In genomic region chr10:5903563-5903962, GRCh38 we compare ENCODE assay signal across 18 cellular contexts. TPM values are rescaled to one million over a fixed set of nuclear protein-coding genes. Genes with fewer than 3 reads are reported as not detected.
A peak's percentile ranks its signal among the peaks of the same experiment; 100 is the strongest.
DNase-seq lines count a peak whose midpoint lies in the region; ATAC-seq and TF ChIP-seq lines count a peak whose summit lies in the region.
"Had no signal": no experiment of that assay in that cellular context is flagged by ENCODE, and none has a peak within 500 bp of the region (broad histone marks: within the 10 kb centered on the region; RNA-seq: fewer than 3 reads in every experiment).

No MANE protein-coding gene starts in this region.

- H3K9me3 ChIP-seq in right atrium auricular region = no peaks in the 10 kb centered on the region
- peaks cover 0 to under 1% (median 0%) of the 10 kb centered on the region in 4 donors for H3K9me3 ChIP-seq in stomach
- peaks cover 0 to under 1% (median 0%) of the 10 kb centered on the region in 4 donors for H3K9me3 ChIP-seq in tibial nerve
- H3K9me3 ChIP-seq: MG63, SJCRH30 had no signal

- H3K27ac ChIP-seq in right atrium auricular region = peak overlapping the region; percentile 24 to 60
- H3K27ac ChIP-seq in stomach = no peak overlapping the region
- H3K27ac ChIP-seq in tibial nerve = no peak overlapping the region
- H3K27ac ChIP-seq: SJCRH30 had no signal

- no peaks in the 10 kb centered on the region for H3K27me3 ChIP-seq in right atrium auricular region
- no peaks in the 10 kb centered on the region for H3K27me3 ChIP-seq in stomach
- no peaks in the 10 kb centered on the region for H3K27me3 ChIP-seq in tibial nerve
- H3K27me3 ChIP-seq: MG63, SJCRH30 had no signal

- H3K4me3 ChIP-seq in right atrium auricular region (no peak overlapping the region), stomach (no peak overlapping the region), tibial nerve (no peak overlapping the region)
- H3K4me3 ChIP-seq: MG63, SJCRH30 had no signal

- 94 to 98% (median 96%) methylated on average over 6 of the region's 6 CpGs for WGBS in stomach, 5 donors
- WGBS in tibial nerve, 2 donors = 94 to 98% methylated on average over 6 of the region's 6 CpGs

- no peak for DNase-seq in activated T-cell treated with anti-CD3 and anti-CD28 coated beads, Interleukin-2, amount 50 U/mL, for 72 hours
- DNase-seq in activated T-cell treated with anti-CD3 and anti-CD28 coated beads, Interleukin-2, amount 50 U/mL, for 48 hours = no peak
- DNase-seq in right atrium auricular region (ENCODE audit: low spot score) (no peak), cardiac septum (ENCODE audit: low spot score) (no peak), stomach (peak; percentile 7), tibial nerve (ENCODE audit: low spot score in 2 of 2) (no peak)
- DNase-seq: AML-193; MG63; NCI-H1048; NCI-H1417 treated with DMSO at 0.1 percent for 48 hours; NCI-H187; NCI-H2107; NCI-H69; NK-92 treated with Interleukin-12 subunit alpha and Interleukin-12 subunit beta, amount 100 ng/mL, for 24 hours; SJCRH30 had no signal

- H3K27ac Mint-ChIP-seq in activated T-cell treated with anti-CD3 and anti-CD28 coated beads, Interleukin-2, amount 50 U/mL, for 72 hours = peak overlapping the region; percentile 53
- H3K27ac Mint-ChIP-seq in activated T-helper 17 cell treated with anti-CD3 and anti-CD28 coated beads, Interleukin-2, amount 50 U/mL, for 72 hours = peak overlapping the region; percentile 70

- TF ChIP-seq POLR2A in stomach (IDR thresholded peaks at IDR 0.05) (no peak), tibial nerve (IDR thresholded peaks at IDR 0.05) (no peak)

- intact Hi-C loops in cardiac septum (cut with DNase I) (no loop called here), stomach (cut with DNase I; ENCODE audit: low total_unique reads) (no loop called here)

- H3K27me3 Mint-ChIP-seq in activated T-cell treated with anti-CD3 and anti-CD28 coated beads, Interleukin-2, amount 50 U/mL, for 72 hours (ENCODE audit: low read depth) = no peaks in the 10 kb centered on the region
- H3K27me3 Mint-ChIP-seq in activated T-helper 17 cell treated with anti-CD3 and anti-CD28 coated beads, Interleukin-2, amount 50 U/mL, for 72 hours = no peaks in the 10 kb centered on the region

- peaks cover 31% of the 10 kb centered on the region for H3K4me1 Mint-ChIP-seq in activated T-cell treated with anti-CD3 and anti-CD28 coated beads, Interleukin-2, amount 50 U/mL, for 72 hours (ENCODE audit: low read depth)
- peaks cover 11% of the 10 kb centered on the region for H3K4me1 Mint-ChIP-seq in activated T-helper 17 cell treated with anti-CD3 and anti-CD28 coated beads, Interleukin-2, amount 50 U/mL, for 72 hours

- H3K4me1 ChIP-seq in right atrium auricular region (peaks cover 0 to 48% of the 10 kb centered on the region in 2 donors), stomach (peaks cover 0 to 18% (median 4%) of the 10 kb centered on the region in 4 donors), tibial nerve (peaks cover 0 to 4% (median 0%) of the 10 kb centered on the region in 4 donors)
- H3K4me1 ChIP-seq: SJCRH30 had no signal

- TF ChIP-seq CTCF in right atrium auricular region (IDR thresholded peaks at IDR 0.05) = no peak
- no peak for TF ChIP-seq CTCF in stomach (IDR thresholded peaks at IDR 0.05)
- TF ChIP-seq CTCF in tibial nerve (IDR thresholded peaks at IDR 0.05) = no peak

- H3K36me3 ChIP-seq in right atrium auricular region (peaks cover 9% of the 10 kb centered on the region), stomach (peaks cover under 1 to 40% (median 35%) of the 10 kb centered on the region in 4 donors), tibial nerve (peaks cover 0 to 47% (median 0%) of the 10 kb centered on the region in 3 donors)
- H3K36me3 ChIP-seq: SJCRH30 had no signal

- peaks cover 0 to 3% of the 10 kb centered on the region in 2 donors for H3K9me3 Mint-ChIP-seq in activated T-cell treated with anti-CD3 and anti-CD28 coated beads, Interleukin-2, amount 50 U/mL, for 72 hours
- no peaks in the 10 kb centered on the region for H3K9me3 Mint-ChIP-seq in activated T-helper 17 cell treated with anti-CD3 and anti-CD28 coated beads, Interleukin-2, amount 50 U/mL, for 72 hours

- peaks cover 10 to 19% of the 10 kb centered on the region in 2 donors for H3K36me3 Mint-ChIP-seq in activated T-cell treated with anti-CD3 and anti-CD28 coated beads, Interleukin-2, amount 50 U/mL, for 72 hours (ENCODE audit: insufficient read depth in 2 of 2)
- peaks cover 58% of the 10 kb centered on the region for H3K36me3 Mint-ChIP-seq in activated T-helper 17 cell treated with anti-CD3 and anti-CD28 coated beads, Interleukin-2, amount 50 U/mL, for 72 hours (ENCODE audit: low read depth)

- no peak for TF ChIP-seq EP300 in stomach (IDR thresholded peaks at IDR 0.05)
- TF ChIP-seq EP300 in tibial nerve (IDR thresholded peaks at IDR 0.05) = no peak

- no peak for ATAC-seq in activated T-cell treated with anti-CD3 and anti-CD28 coated beads, Interleukin-2, amount 50 U/mL, for 72 hours (replicated peaks in 1 of 2)
- no peak for ATAC-seq in activated T-helper 17 cell treated with anti-CD3 and anti-CD28 coated beads, Interleukin-2, amount 50 U/mL, for 72 hours (replicated peaks)
- ATAC-seq in HG02610 (IDR thresholded peaks at IDR 0.05; ENCODE audit: unreplicated experiment) = no peak
- ATAC-seq: Panc1 had no signal

- no peak overlapping the region for H3K4me3 Mint-ChIP-seq in activated T-cell treated with anti-CD3 and anti-CD28 coated beads, Interleukin-2, amount 50 U/mL, for 72 hours
- no peak overlapping the region for H3K4me3 Mint-ChIP-seq in activated T-helper 17 cell treated with anti-CD3 and anti-CD28 coated beads, Interleukin-2, amount 50 U/mL, for 72 hours

RNA-seq across cellular contexts. Expression of gene FBH1, which starts 13.5 kb away (rescaled TPM):
- 10 to 100 TPM; 51.0 to 53.6 TPM for total RNA-seq in activated T-cell treated with anti-CD3 and anti-CD28 coated beads, Interleukin-2, amount 50 U/mL, for 72 hours
- total RNA-seq in right atrium auricular region = 10 to 100 TPM; 68.7 to 93.4 TPM
- 73.8 TPM for total RNA-seq in cardiac septum
- total RNA-seq in activated T-helper 17 cell treated with anti-CD3 and anti-CD28 coated beads, Interleukin-2, amount 50 U/mL, for 72 hours = 10 to 100 TPM; 55.9 to 62.0 TPM
- total RNA-seq in stomach = 100 to 1,000 TPM in 3 of 5 donors, 10 to 100 TPM in 2; 42.6 to 192 (median 110) TPM
- polyA plus RNA-seq in stomach = 10 to 100 TPM; 38.4 to 51.4 (median 40.3) TPM
- total RNA-seq in tibial nerve = 100 to 1,000 TPM in 2 of 4 donors, 10 to 100 TPM in 2; 64.0 to 109 (median 96.6) TPM

RNA-seq across cellular contexts. Expression of gene ANKRD16, which starts 13.9 kb away (rescaled TPM):
- total RNA-seq in activated T-cell treated with anti-CD3 and anti-CD28 coated beads, Interleukin-2, amount 50 U/mL, for 72 hours = 1 to 10 TPM; 3.9 to 5.8 TPM
- total RNA-seq in right atrium auricular region = 1 to 10 TPM; 1.9 to 3.5 TPM
- total RNA-seq in cardiac septum = 3.9 TPM
- total RNA-seq in activated T-helper 17 cell treated with anti-CD3 and anti-CD28 coated beads, Interleukin-2, amount 50 U/mL, for 72 hours = 1 to 10 TPM; 4.6 to 6.8 TPM
- total RNA-seq in stomach = 100 to 1,000 TPM in 2 of 5 donors, 1 to 10 TPM in 3; 2.2 to 233 (median 8.4) TPM
- 1 to 10 TPM; 5.1 to 8.7 (median 7.0) TPM for polyA plus RNA-seq in stomach
- 10 to 100 TPM; 20.5 to 24.0 (median 21.2) TPM for total RNA-seq in tibial nerve

Comparison
In these comparisons a context has a peak if more than half of its experiments do, and no peak if none do; other contexts are left out.
1. H3K27ac ChIP-seq: peak in right atrium auricular region (2 of 2); none in stomach (0 of 5) and tibial nerve (0 of 4).